Comparison of ENCODE assay signal across 8 cellular contexts in the genomic region with DNA sequence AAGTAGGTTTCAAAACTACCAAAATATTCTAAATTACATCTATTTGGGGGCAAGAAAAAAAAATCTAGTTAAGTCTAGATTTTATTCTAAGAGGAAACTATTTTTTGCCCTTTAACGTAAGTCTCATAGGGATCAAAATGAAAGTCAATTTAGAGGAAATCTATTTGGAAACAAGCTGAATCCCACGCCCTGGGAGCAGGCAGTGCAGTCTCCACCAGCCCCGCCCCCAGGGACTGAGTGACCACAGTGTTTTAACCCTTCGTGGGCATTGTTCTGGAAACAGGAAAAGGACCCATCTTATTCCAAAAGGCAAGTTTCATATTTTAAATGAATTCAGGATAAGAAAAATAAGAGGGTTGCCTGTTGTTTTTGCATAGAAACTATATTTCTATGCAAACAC.
DNase-seq lines count a peak whose midpoint lies in the region; ATAC-seq and TF ChIP-seq lines count a peak whose summit lies in the region.

No MANE protein-coding gene starts in this region.

- no peaks in the 10 kb centered on the region for H3K36me3 ChIP-seq in IMR-90 (ENCODE audit: control insufficient read depth, insufficient read depth, low read length)

- peak; percentile 69 for ATAC-seq in IMR-90 (ENCODE audit: low read depth)
- ATAC-seq in HG02884 (IDR thresholded peaks at IDR 0.05; ENCODE audit: unreplicated experiment), result no peak

- no TSS peak for BruUV-seq in IMR-90 (replicated peaks; lab: Mats Ljungman, UMichigan)

- CTCF ChIA-PET in IMR-90 (lab: Yijun Ruan, JAX), result interaction anchor here (0.7 to 1.0 kb wide), 2 partner anchors 14 to 168 kb away, joined by 3 to 5 read pairs; no protein-coding TSS in a partner anchor

- H3K9me1 ChIP-seq in IMR-90 (ENCODE audit: insufficient read depth, low read length), result peaks cover 3% of the 10 kb centered on the region

- no peak overlapping the region for H3K56ac ChIP-seq in IMR-90 (ENCODE audit: extremely low read depth, insufficient read depth, low read length)

- no peak for TF ChIP-seq POLR2A in IMR-90 (IDR thresholded peaks at IDR 0.05; ENCODE audit: low read depth, low read length)

- H3K9ac ChIP-seq in IMR-90 (ENCODE audit: low read depth, low read length), result no peak overlapping the region

- dilution Hi-C loops in IMR-90 (cut with HindIII; ENCODE audit: low sequenced_read_pairs, unreplicated experiment), result no loop called here

- no peak overlapping the region for H2BK5ac ChIP-seq in IMR-90 (ENCODE audit: low read depth, low read length, poor library complexity, severe bottlenecking)

- no peak overlapping the region for H4K8ac ChIP-seq in IMR-90 (ENCODE audit: low read depth in 2 of 2, low read length in 2 of 2)

- no peaks in the 10 kb centered on the region for H3K27me3 ChIP-seq in IMR-90 (ENCODE audit: control insufficient read depth, insufficient read depth, low read length)

- H3K79me1 ChIP-seq in IMR-90 (ENCODE audit: low read depth in 1 of 2, low read length in 2 of 2), result 0 out of 4 replicates have a peak, but pooled peaks cover 0 to 4% of the 10 kb centered on the region in 2 experiments

- H2AFZ ChIP-seq in IMR-90 (replicated peaks; ENCODE audit: low read length, poor library complexity), result no peak overlapping the region

- H2AK5ac ChIP-seq in IMR-90 (ENCODE audit: low read depth, low read length), result no peak overlapping the region

- no peak overlapping the region for H2BK15ac ChIP-seq in IMR-90 (ENCODE audit: low read depth, low read length)

- intact Hi-C loops in IMR-90 (cut with micrococcal nuclease), result loop anchor here (5.0 kb wide), 4 partner anchors 89 to 354 kb away; a partner anchor contains a TSS

- H3K27ac ChIP-seq in IMR-90 (ENCODE audit: insufficient read depth, low read length), result no peak overlapping the region
- H3K27ac ChIP-seq in caudate nucleus (ENCODE audit: low read depth, low read length), result peak overlapping the region; percentile 86
- H3K27ac ChIP-seq in temporal lobe (ENCODE audit: low read depth, low read length), result peak overlapping the region; percentile 78

- H2BK120ac ChIP-seq in IMR-90 (ENCODE audit: low read depth, low read length), result no peak overlapping the region

- H3K18ac ChIP-seq in IMR-90 (ENCODE audit: low read depth, low read length), result no peak overlapping the region

- H4K5ac ChIP-seq in IMR-90 (ENCODE audit: low read depth, low read length), result no peak overlapping the region

- 0% methylated on average over 1 of the region's 4 CpGs; no CpG with 5 or more reads in 1 of the 2 experiments for WGBS in IMR-90 (ENCODE audit: extremely low coverage in 2 of 2, insufficient read length in 1 of 2), 2 experiments

- no peak for TF ChIP-seq RAD21 in IMR-90 (IDR thresholded peaks at IDR 0.05; ENCODE audit: low read length)

- no peaks in the 10 kb centered on the region for H3K9me3 ChIP-seq in IMR-90 (ENCODE audit: control insufficient read depth, insufficient read depth, low read length)

- TF ChIP-seq CTCF in IMR-90 (conservative IDR thresholded peaks at IDR 0.05; ENCODE audit: low read depth, low read length), result no peak

- H3K23ac ChIP-seq in IMR-90 (ENCODE audit: low read depth, low read length), result no peak overlapping the region

- H3K4me3 ChIP-seq in IMR-90 (ENCODE audit: insufficient read depth, low read depth, low read length), result peak overlapping the region; percentile 4; the same call in 1 of the 2 replicates

- POLR2A ChIA-PET in IMR-90 (lab: Charles Lee; ENCODE audit: unreplicated experiment), result no interaction called here

- peaks cover 3% of the 10 kb centered on the region; the same call in 1 of the 2 replicates for H3K4me1 ChIP-seq in IMR-90 (ENCODE audit: control insufficient read depth, insufficient read depth, low read length)

- H3K4ac ChIP-seq in IMR-90 (ENCODE audit: low read depth, low read length), result no peak overlapping the region

- in situ Hi-C loops in IMR-90 (cut with MboI; ENCODE audit: low sequenced_read_pairs), result no loop called here

- no peaks in the 10 kb centered on the region for H4K20me1 ChIP-seq in IMR-90 (ENCODE audit: insufficient read depth, low read length)

- peak overlapping the region; percentile 43 for H3K4me2 ChIP-seq in IMR-90 (ENCODE audit: low read depth, low read length)

- no peak overlapping the region for H3K14ac ChIP-seq in IMR-90 (replicated peaks; ENCODE audit: low read depth, low read length)

- H2AK9ac ChIP-seq in IMR-90 (replicated peaks; ENCODE audit: low read depth, low read length, poor library complexity), result no peak overlapping the region

- peak; percentile 46 for DNase-seq in IMR-90
- DNase-seq in caudate nucleus (lab: John Stamatoyannopoulos, UW), result peak in 56 of 61 donors; percentile 2 to 83 (median 52)
- DNase-seq in left kidney (ENCODE audit: low read depth, low spot score), result peak; percentile 91
- DNase-seq in stimulated activated CD4-positive, alpha-beta T cell treated with anti-CD3 and anti-CD28 coated beads, Interleukin-4, amount 100 ng/mL, for 4 hours, result no peak
- DNase-seq in NCI-H82 treated with DMSO at 0.1 percent for 48 hours (lab: John Stamatoyannopoulos, UW; ENCODE audit: unreplicated experiment), result no peak
- DNase-seq in SKM-1 (lab: John Stamatoyannopoulos, UW; ENCODE audit: unreplicated experiment), result no peak

- no peak overlapping the region for H2BK20ac ChIP-seq in IMR-90 (ENCODE audit: low read depth, low read length)

- no peak overlapping the region for H4K91ac ChIP-seq in IMR-90 (ENCODE audit: insufficient read depth, low read depth, low read length)

TF ChIP-seq in IMR-90, 13 proteins besides CTCF, POLR2A, EP300 and RAD21:
- peak; percentile 59; the same call in 1 of the 2 replicates for TF ChIP-seq MAZ (IDR thresholded peaks at IDR 0.05; ENCODE audit: borderline replicate concordance, low read depth, low read length)
- TF ChIP-seq, protein P1, sequence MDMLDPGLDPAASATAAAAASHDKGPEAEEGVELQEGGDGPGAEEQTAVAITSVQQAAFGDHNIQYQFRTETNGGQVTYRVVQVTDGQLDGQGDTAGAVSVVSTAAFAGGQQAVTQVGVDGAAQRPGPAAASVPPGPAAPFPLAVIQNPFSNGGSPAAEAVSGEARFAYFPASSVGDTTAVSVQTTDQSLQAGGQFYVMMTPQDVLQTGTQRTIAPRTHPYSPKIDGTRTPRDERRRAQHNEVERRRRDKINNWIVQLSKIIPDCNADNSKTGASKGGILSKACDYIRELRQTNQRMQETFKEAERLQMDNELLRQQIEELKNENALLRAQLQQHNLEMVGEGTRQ (IDR thresholded peaks at IDR 0.05; ENCODE audit: low read depth, low read length), result no peak

Comparison
In these comparisons a context has a peak if more than half of its experiments do, and no peak if none do; other contexts are left out.
1. DNase-seq: peak in IMR-90 (single experiment), caudate nucleus (56 of 61) and left kidney (single experiment); none in stimulated activated CD4-positive, alpha-beta T cell treated with anti-CD3 and anti-CD28 coated beads, Interleukin-4, amount 100 ng/mL, for 4 hours (0 of 2), NCI-H82 treated with DMSO at 0.1 percent for 48 hours (single experiment) and SKM-1 (single experiment).